Comparison of ENCODE assay signal across 8 cellular contexts in genomic region chr17:55527520-55528118, GRCh38. TPM values are rescaled to one million over a fixed set of nuclear protein-coding genes. Genes with fewer than 3 reads are reported as not detected.
A peak's percentile ranks its signal among the peaks of the same experiment; 100 is the strongest.
DNase-seq lines count a peak whose midpoint lies in the region; ATAC-seq, FAIRE-seq and TF ChIP-seq lines count a peak whose summit lies in the region.

No MANE protein-coding gene starts in this region.

- in situ Hi-C loops in astrocyte of the spinal cord (cut with HindIII; ENCODE audit: low sequenced_read_pairs) = no loop called here

- no peaks in the 10 kb centered on the region for H3K9me3 ChIP-seq in kidney (ENCODE audit: control insufficient read depth in 1 of 2, low read length in 2 of 2)

- no peak for DNase-seq in Right ventricle myocardium superior
- no peak for DNase-seq in cardiac septum (ENCODE audit: low spot score)
- peak; percentile 4 for DNase-seq in NCI-H2171 (lab: John Stamatoyannopoulos, UW)
- DNase-seq in astrocyte of the spinal cord (ENCODE audit: low read depth, low spot score) = peak; percentile 63
- DNase-seq in kidney = no peak
- DNase-seq in ureter (ENCODE audit: low spot score) = peak; percentile 48
- no peak for DNase-seq in NK-92 (lab: John Stamatoyannopoulos, UW; ENCODE audit: unreplicated experiment)

- intact Hi-C loops in Right ventricle myocardium superior (cut with DNase I) = loop anchor here (1.0 to 5.0 kb wide), 5 partner anchors 75 to 297 kb away; no protein-coding TSS in a partner anchor
- intact Hi-C loops in cardiac septum (cut with DNase I) = loop anchor here (5.0 kb wide), 4 partner anchors 75 to 295 kb away; no protein-coding TSS in a partner anchor
- intact Hi-C loops in kidney (cut with DNase I) = no loop called here

- no peak overlapping the region for H3K27ac ChIP-seq in kidney (ENCODE audit: low read depth in 2 of 2, low read length in 2 of 2)

- no peaks in the 10 kb centered on the region for H3K4me1 ChIP-seq in kidney (ENCODE audit: control insufficient read depth in 1 of 2, insufficient read depth in 1 of 2, low read depth in 1 of 2, low read length in 2 of 2)

- no peak overlapping the region for H3K9ac ChIP-seq in kidney (ENCODE audit: low read length in 2 of 2)

- no peaks in the 10 kb centered on the region for H3K36me3 ChIP-seq in kidney (ENCODE audit: control insufficient read depth in 1 of 2, insufficient read depth in 2 of 2, low read length in 2 of 2)

- no peak for FAIRE-seq in kidney (lab: Jason Lieb, UNC)

- H3K4me3 ChIP-seq in astrocyte of the spinal cord (ENCODE audit: low read depth, low read length) (no peak overlapping the region), kidney (ENCODE audit: low read length in 2 of 2) (no peak overlapping the region)

- peak; percentile 78 for TF ChIP-seq CTCF in astrocyte of the spinal cord (IDR thresholded peaks at IDR 0.05; ENCODE audit: low read depth, low read length)
- peak; percentile 48 for TF ChIP-seq CTCF in kidney (IDR thresholded peaks at IDR 0.05; ENCODE audit: borderline replicate concordance, extremely low read depth, insufficient read depth)

- ATAC-seq in Right ventricle myocardium superior (ENCODE audit: poor library complexity) (peak; percentile 87), HG03196 (IDR thresholded peaks at IDR 0.05; ENCODE audit: unreplicated experiment) (no peak)

RNA-seq across cellular contexts. Expression of gene SMIM36, which starts 16.4 kb away (rescaled TPM):
- total RNA-seq in Right ventricle myocardium superior (not detected), cardiac septum (not detected), kidney (not detected), ureter (not detected)
- not detected for polyA plus RNA-seq in kidney (ENCODE audit: insufficient read depth, low read depth, low replicate concordance)

Comparison
In these comparisons a context has a peak if more than half of its experiments do, and no peak if none do; other contexts are left out.
1. DNase-seq: peak in NCI-H2171 (single experiment), astrocyte of the spinal cord (single experiment) and ureter (single experiment); none in Right ventricle myocardium superior (single experiment), cardiac septum (single experiment), kidney (single experiment) and NK-92 (single experiment).